ENCODE assay signal across 23 cellular contexts in the genomic region with DNA sequence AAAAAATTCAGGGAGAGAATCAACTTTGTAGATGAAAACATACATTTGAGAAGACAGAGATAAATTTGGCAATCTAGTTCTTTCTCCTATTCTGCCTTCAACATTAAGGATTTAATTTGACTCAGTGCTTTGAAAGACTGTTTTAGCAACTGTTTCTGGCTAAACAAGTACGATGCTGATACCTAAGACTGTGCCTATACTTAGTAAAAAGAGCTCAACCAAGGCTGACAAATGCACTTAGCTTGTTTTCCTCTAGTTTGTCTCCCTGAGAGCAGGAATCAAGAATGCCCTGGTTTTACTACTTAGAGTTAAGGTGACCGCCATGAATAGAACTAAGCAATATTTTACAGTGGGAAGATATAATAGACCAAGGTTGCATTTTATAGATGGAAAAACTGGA. TPM values are rescaled to one million over a fixed set of nuclear protein-coding genes. Genes with fewer than 3 reads are reported as not detected.
DNase-seq lines count a peak whose midpoint lies in the region; ATAC-seq and TF ChIP-seq lines count a peak whose summit lies in the region.
"Had no signal": no experiment of that assay in that cellular context is flagged by ENCODE, and none has a peak within 500 bp of the region (broad histone marks: within the 10 kb centered on the region; RNA-seq: fewer than 3 reads in every experiment).

No MANE protein-coding gene starts in this region.

- WGBS in heart right ventricle, 2 donors: 33 to 56% methylated on average over 2 of the region's 2 CpGs
- 55% methylated on average over 2 of the region's 2 CpGs for WGBS in right cardiac atrium

- peaks cover 0 to 36% (median 0%) of the 10 kb centered on the region in 9 donors for H3K36me3 ChIP-seq in heart right ventricle
- peaks cover 17% of the 10 kb centered on the region for H3K36me3 ChIP-seq in osteoblast (ENCODE audit: insufficient read depth, low read length)
- no peaks in the 10 kb centered on the region for H3K36me3 ChIP-seq in tibial artery
- H3K36me3 ChIP-seq: Peyer's patch, SJCRH30 had no signal

- ATAC-seq in heart right ventricle: peak in 4 of 8 donors; percentile 46 to 73 (median 50)
- ATAC-seq in right cardiac atrium: no peak
- ATAC-seq: GM23338 had no signal

- H3K4me3 ChIP-seq in heart right ventricle (peak overlapping the region in 1 of 10 donors; percentile 9), right cardiac atrium (ENCODE audit: low read length) (no peak overlapping the region), coronary artery (no peak overlapping the region), osteoblast (ENCODE audit: insufficient read depth, low read length) (no peak overlapping the region), tibial artery (no peak overlapping the region)
- H3K4me3 ChIP-seq: BLaER1 treated with 17β-estradiol and CSF1 and Interleukin-3, amounts not matched to agents 10 nM and 100 nM; GM23338; Peyer's patch; SJCRH30 had no signal

- H3K4me1 ChIP-seq in heart right ventricle (peaks cover 17 to 98% (median 81%) of the 10 kb centered on the region in 9 donors), right cardiac atrium (ENCODE audit: control insufficient read depth, insufficient read depth, low read length) (peaks cover 20% of the 10 kb centered on the region), osteoblast (ENCODE audit: insufficient read depth, low read length) (peaks cover 20% of the 10 kb centered on the region), tibial artery (peaks cover 0 to 65% (median 41%) of the 10 kb centered on the region in 4 donors)
- H3K4me1 ChIP-seq: Peyer's patch, SJCRH30 had no signal

- H3K27ac ChIP-seq in heart right ventricle (peak overlapping the region in 9 of 10 donors; percentile 11 to 99 (median 57)), right cardiac atrium (ENCODE audit: low read length) (no peak overlapping the region), coronary artery (peak overlapping the region; percentile 41 to 87), osteoblast (ENCODE audit: low read depth, low read length) (peak overlapping the region; percentile 19), tibial artery (peak overlapping the region; percentile 60 to 69)
- H3K27ac ChIP-seq: BLaER1 treated with 17β-estradiol and CSF1 and Interleukin-3, amounts not matched to agents 10 nM and 100 nM; HL-60; KMS-11; Peyer's patch; SJCRH30 had no signal

- H3K4me2 ChIP-seq in osteoblast (ENCODE audit: insufficient read depth, low read length): no peak overlapping the region
- H3K4me2 ChIP-seq: GM23338, KMS-11 had no signal

- H3K27me3 ChIP-seq in heart right ventricle: no peaks in the 10 kb centered on the region
- no peaks in the 10 kb centered on the region for H3K27me3 ChIP-seq in right cardiac atrium (ENCODE audit: control insufficient read depth, insufficient read depth)
- H3K27me3 ChIP-seq in osteoblast (ENCODE audit: insufficient read depth, low read length): no peaks in the 10 kb centered on the region
- H3K27me3 ChIP-seq in tibial artery: no peaks in the 10 kb centered on the region
- H3K27me3 ChIP-seq: BLaER1 treated with 17β-estradiol and CSF1 and Interleukin-3, amounts not matched to agents 10 nM and 100 nM; Peyer's patch; SJCRH30 had no signal

- H4K20me1 ChIP-seq in osteoblast (ENCODE audit: insufficient read depth, low read length): no peaks in the 10 kb centered on the region

- H2AFZ ChIP-seq in osteoblast (ENCODE audit: low read length): no peak overlapping the region
- H2AFZ ChIP-seq: GM23338 had no signal

- DNase-seq in heart right ventricle: no peak
- DNase-seq in right cardiac atrium: no peak
- no peak for DNase-seq in coronary artery (ENCODE audit: low spot score)
- DNase-seq in osteoblast (ENCODE audit: insufficient read length, low spot score, missing footprints): no peak
- no peak for DNase-seq in tibial artery
- no peak for DNase-seq in superior temporal gyrus (ENCODE audit: extremely low spot score)
- DNase-seq in activated CD4-positive, alpha-beta T cell treated with anti-CD3 and anti-CD28 coated beads, Interleukin-2, amount 50 U/mL, for 1 hour: no peak
- no peak for DNase-seq in NCI-H69 (lab: John Stamatoyannopoulos, UW)
- DNase-seq: AML-193; CD4-positive, alpha-beta T cell; DMS53; H9; MM.1S; NCI-H2029; NCI-H2227 treated with DMSO at 0.1 percent for 48 hours; NCI-H526 treated with DMSO at 0.1 percent for 48 hours; Peyer's patch; SJCRH30 had no signal

- peaks cover 100% of the 10 kb centered on the region for H3K79me2 ChIP-seq in osteoblast (ENCODE audit: insufficient read depth, low read length)

- TF ChIP-seq CTCF in heart right ventricle (IDR thresholded peaks at IDR 0.05): no peak
- TF ChIP-seq CTCF in coronary artery (IDR thresholded peaks at IDR 0.05): no peak
- no peak for TF ChIP-seq CTCF in osteoblast (IDR thresholded peaks at IDR 0.05; ENCODE audit: extremely low read depth, low read depth, low read length)
- no peak for TF ChIP-seq CTCF in tibial artery (IDR thresholded peaks at IDR 0.05)

- intact Hi-C loops in heart right ventricle (cut with DNase I) (loop anchor here in 1 of 10 donors (5.0 kb wide), 1 partner anchor 32 kb away; no protein-coding TSS in a partner anchor), right cardiac atrium (cut with DNase I) (no loop called here), tibial artery (cut with DNase I; ENCODE audit: low total_unique reads) (loop anchor here (5.0 kb wide), 1 partner anchor 52 kb away; no protein-coding TSS in a partner anchor)

- H3K9me3 ChIP-seq in heart right ventricle (no peaks in the 10 kb centered on the region), right cardiac atrium (ENCODE audit: control insufficient read depth, low read length) (no peaks in the 10 kb centered on the region), osteoblast (ENCODE audit: low read depth, low read length) (no peaks in the 10 kb centered on the region), tibial artery (no peaks in the 10 kb centered on the region)
- H3K9me3 ChIP-seq: BLaER1 treated with 17β-estradiol and CSF1 and Interleukin-3, amounts not matched to agents 10 nM and 100 nM; Peyer's patch; SJCRH30 had no signal

RNA-seq across cellular contexts. Expression of gene NRP1, which starts 49.5 kb away (rescaled TPM):
- total RNA-seq in heart right ventricle (100 to 1,000 TPM; 132 to 229 (median 167) TPM), right cardiac atrium (10 to 100 TPM; 92.2 to 98.8 (median 94.3) TPM), osteoblast (173 and 200 TPM in 2 replicates)
- polyA plus RNA-seq in heart right ventricle (10 to 100 TPM; 45.3 to 56.0 TPM), right cardiac atrium (37.7 TPM)
- polyA plus RNA-seq: IgD-negative memory B cell had no signal
